11 cellular contexts compared by ENCODE assay signal in genomic region chr12:572532-572899, GRCh38.
A peak's percentile ranks its signal among the peaks of the same experiment; 100 is the strongest.
DNase-seq lines count a peak whose midpoint lies in the region; ATAC-seq, FAIRE-seq and TF ChIP-seq lines count a peak whose summit lies in the region.
"Had no signal": no experiment of that assay in that cellular context is flagged by ENCODE, and none has a peak within 500 bp of the region (broad histone marks: within the 10 kb centered on the region; RNA-seq: fewer than 3 reads in every experiment).

No MANE protein-coding gene starts in this region.

- H3K4me3 ChIP-seq in ACC112 (ENCODE audit: low read depth, low read length) (0 out of 2 replicates have a peak overlapping the region, but pooled peaks have one; percentile 86), astrocyte (ENCODE audit: insufficient read depth, low read depth, low read length) (no peak overlapping the region)

- H3K36me3 ChIP-seq in ACC112 (ENCODE audit: insufficient read depth, low read length) (no peaks in the 10 kb centered on the region), astrocyte (ENCODE audit: insufficient read depth, low read length) (no peaks in the 10 kb centered on the region)

- no peak for TF ChIP-seq CTCF in HFFc6 (IDR thresholded peaks at IDR 0.05)
- TF ChIP-seq CTCF in astrocyte (IDR thresholded peaks at IDR 0.05; ENCODE audit: insufficient read depth, low read depth, low read length) = no peak

- H3K27ac ChIP-seq in ACC112 (ENCODE audit: low read depth, low read length) = peak overlapping the region; percentile 90
- H3K27ac ChIP-seq in astrocyte (ENCODE audit: low read depth, low read length) = no peak overlapping the region

- no peak for DNase-seq in HFFc6
- DNase-seq in astrocyte (ENCODE audit: low read depth) = no peak
- no peak for DNase-seq in natural killer cell treated with Interleukin-12 subunit alpha and Interleukin-12 subunit beta and Interleukin-15 and Interleukin-18, amount 100 ng/mL, for 72 hours (ENCODE audit: low spot score)
- DNase-seq in mucosa of gallbladder (ENCODE audit: low spot score) = no peak
- DNase-seq in NCI-H1417 (lab: John Stamatoyannopoulos, UW) = no peak
- DNase-seq: activated CD4-positive, alpha-beta T cell treated with anti-CD3 and anti-CD28 coated beads, Interleukin-2, amount 50 U/mL, for 48 hours; cortex of kidney; NCI-H1436 treated with DMSO at 0.1 percent for 48 hours had no signal

- H3K9ac ChIP-seq in astrocyte (ENCODE audit: low read length) = peak overlapping the region; percentile 21

- H2AFZ ChIP-seq in ACC112 (ENCODE audit: low read length, unreplicated experiment) (peak overlapping the region; percentile 86), astrocyte (ENCODE audit: low read depth, low read length) (peak overlapping the region; percentile 44)

- H3K4me1 ChIP-seq in ACC112 (ENCODE audit: control insufficient read depth, insufficient read depth, low read length, unreplicated experiment) = peaks cover 40% of the 10 kb centered on the region
- peaks cover 25% of the 10 kb centered on the region for H3K4me1 ChIP-seq in astrocyte (ENCODE audit: insufficient read depth, low read length)

- H3K27me3 ChIP-seq in ACC112 (ENCODE audit: insufficient read depth, low read length) (no peaks in the 10 kb centered on the region), astrocyte (ENCODE audit: insufficient read depth, low read length) (no peaks in the 10 kb centered on the region)

- H3K9me3 ChIP-seq in astrocyte (ENCODE audit: insufficient read depth, low read depth, low read length) = no peaks in the 10 kb centered on the region

- H3K4me3 Mint-ChIP-seq in HFFc6 = peak overlapping the region; percentile 89; the same call in 1 of the 2 replicates
- H3K4me3 Mint-ChIP-seq in astrocyte (ENCODE audit: unreplicated experiment) = no peak overlapping the region
- no peak overlapping the region for H3K4me3 Mint-ChIP-seq in natural killer cell treated with Interleukin-12 subunit alpha and Interleukin-12 subunit beta and Interleukin-15 and Interleukin-18, amount 100 ng/mL, for 72 hours

- H3K79me2 ChIP-seq in ACC112 (ENCODE audit: control insufficient read depth, insufficient read depth, low read length, unreplicated experiment) (no peaks in the 10 kb centered on the region), astrocyte (ENCODE audit: insufficient read depth, low read length) (no peaks in the 10 kb centered on the region)

- H3K9me3 Mint-ChIP-seq in HFFc6 (no peaks in the 10 kb centered on the region), astrocyte (ENCODE audit: unreplicated experiment) (peaks cover 8% of the 10 kb centered on the region)
- H3K9me3 Mint-ChIP-seq in natural killer cell treated with Interleukin-12 subunit alpha and Interleukin-12 subunit beta and Interleukin-15 and Interleukin-18, amount 100 ng/mL, for 72 hours = no peaks in the 10 kb centered on the region

- H3K4me1 Mint-ChIP-seq in HFFc6 (ENCODE audit: low read depth) (peaks cover 56% of the 10 kb centered on the region), astrocyte (ENCODE audit: low read depth, unreplicated experiment) (peaks cover 20% of the 10 kb centered on the region)
- peaks cover 23 to 35% of the 10 kb centered on the region in 2 donors for H3K4me1 Mint-ChIP-seq in natural killer cell treated with Interleukin-12 subunit alpha and Interleukin-12 subunit beta and Interleukin-15 and Interleukin-18, amount 100 ng/mL, for 72 hours (ENCODE audit: low read depth in 2 of 2)

- ATAC-seq in natural killer cell treated with Interleukin-12 subunit alpha and Interleukin-12 subunit beta and Interleukin-15 and Interleukin-18, amount 100 ng/mL, for 72 hours = peak; percentile 61 to 70
- ATAC-seq in HG03469 (IDR thresholded peaks at IDR 0.05; ENCODE audit: unreplicated experiment) (no peak), GM21360 (IDR thresholded peaks at IDR 0.05; ENCODE audit: unreplicated experiment) (no peak)

- H3K36me3 Mint-ChIP-seq in HFFc6 (ENCODE audit: low read depth) (no peaks in the 10 kb centered on the region), astrocyte (ENCODE audit: low read depth, unreplicated experiment) (no peaks in the 10 kb centered on the region)
- H3K36me3 Mint-ChIP-seq in natural killer cell treated with Interleukin-12 subunit alpha and Interleukin-12 subunit beta and Interleukin-15 and Interleukin-18, amount 100 ng/mL, for 72 hours = no peaks in the 10 kb centered on the region

- no peaks in the 10 kb centered on the region; the same call in none of the 2 replicates for H3K27me3 Mint-ChIP-seq in HFFc6 (ENCODE audit: insufficient read depth)
- H3K27me3 Mint-ChIP-seq in astrocyte (ENCODE audit: low read depth, unreplicated experiment) = peaks cover 5% of the 10 kb centered on the region
- no peaks in the 10 kb centered on the region for H3K27me3 Mint-ChIP-seq in natural killer cell treated with Interleukin-12 subunit alpha and Interleukin-12 subunit beta and Interleukin-15 and Interleukin-18, amount 100 ng/mL, for 72 hours

- no peak overlapping the region for H3K4me2 ChIP-seq in astrocyte (ENCODE audit: low read length)

- peak overlapping the region; percentile 95 for H3K27ac Mint-ChIP-seq in HFFc6
- H3K27ac Mint-ChIP-seq in astrocyte (ENCODE audit: unreplicated experiment) = no peak overlapping the region
- H3K27ac Mint-ChIP-seq in natural killer cell treated with Interleukin-12 subunit alpha and Interleukin-12 subunit beta and Interleukin-15 and Interleukin-18, amount 100 ng/mL, for 72 hours = peak overlapping the region in 1 of 2 donors; percentile 78

- H4K20me1 ChIP-seq in astrocyte (ENCODE audit: insufficient read depth, low read length) = no peaks in the 10 kb centered on the region

- FAIRE-seq in astrocyte (lab: Jason Lieb, UNC) = no peak

Comparison
In these comparisons a context has a peak if more than half of its experiments do, and no peak if none do; other contexts are left out.
1. ATAC-seq: peak in natural killer cell treated with Interleukin-12 subunit alpha and Interleukin-12 subunit beta and Interleukin-15 and Interleukin-18, amount 100 ng/mL, for 72 hours (2 of 2); none in HG03469 (single experiment) and GM21360 (single experiment).